ENCODE assay signal across 8 cellular contexts in the genomic region with DNA sequence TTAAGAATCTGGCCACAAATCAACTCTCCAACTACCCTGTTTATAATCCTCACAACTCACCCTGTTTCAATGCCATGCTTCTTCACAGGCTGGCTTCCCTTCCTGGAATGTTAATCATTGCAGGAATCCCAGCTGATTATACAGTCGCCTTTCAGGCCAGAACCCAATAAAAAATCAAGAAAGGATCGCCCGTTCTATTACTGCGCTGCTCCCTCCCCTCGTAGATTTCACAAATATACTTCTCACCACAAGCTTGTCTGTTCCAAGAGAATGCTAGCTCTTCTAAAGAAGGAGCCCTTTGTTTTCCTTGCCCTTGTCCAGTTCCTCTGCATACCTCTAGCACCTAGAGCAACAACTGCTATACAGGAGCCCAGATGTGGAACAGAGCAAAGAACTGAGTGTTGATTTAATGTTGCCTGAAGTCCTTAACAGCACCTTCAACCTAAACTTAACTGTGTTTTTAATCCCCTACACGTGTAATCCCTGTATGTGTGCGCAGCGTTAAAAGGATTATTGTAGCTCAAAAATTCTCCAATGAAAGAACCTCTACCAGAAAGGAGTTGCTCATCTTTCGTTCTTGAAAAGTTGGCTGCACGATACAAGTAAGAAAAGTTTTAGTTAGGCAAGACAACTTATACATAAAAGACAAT. TPM values are rescaled to one million over a fixed set of nuclear protein-coding genes. Genes with fewer than 3 reads are reported as not detected.
DNase-seq lines count a peak whose midpoint lies in the region; ATAC-seq and TF ChIP-seq lines count a peak whose summit lies in the region.

No MANE protein-coding gene starts in this region.

- H3K9me3 Mint-ChIP-seq in neural crest cell: peaks cover 7% of the 10 kb centered on the region

- peak; percentile 61 for DNase-seq in NCI-H69 (lab: John Stamatoyannopoulos, UW)
- DNase-seq in neural crest cell (ENCODE audit: low read depth, low spot score): peak; percentile 3
- DNase-seq in amniotic stem cell (lab: John Stamatoyannopoulos, UW): no peak

- no peak for TF ChIP-seq POLR2A in GM18505 (IDR thresholded peaks at IDR 0.05; ENCODE audit: borderline replicate concordance, extremely low read depth, insufficient read depth, insufficient read length)

- peaks cover 7% of the 10 kb centered on the region for H3K36me3 Mint-ChIP-seq in neural crest cell (ENCODE audit: low read depth)

- H3K4me3 Mint-ChIP-seq in neural crest cell: no peak overlapping the region

- no peaks in the 10 kb centered on the region for H3K4me1 Mint-ChIP-seq in neural crest cell

- peak; percentile 1 for ATAC-seq in GM21529 (IDR thresholded peaks at IDR 0.05; ENCODE audit: unreplicated experiment)
- peak; percentile 7 for ATAC-seq in esophagus mucosa
- ATAC-seq in GM18505 (IDR thresholded peaks at IDR 0.05; ENCODE audit: unreplicated experiment): no peak
- no peak for ATAC-seq in GM19351 (IDR thresholded peaks at IDR 0.05; ENCODE audit: unreplicated experiment)
- no peak for ATAC-seq in HG02759 (IDR thresholded peaks at IDR 0.05; ENCODE audit: unreplicated experiment)

- no peak for TF ChIP-seq CTCF in neural crest cell (conservative IDR thresholded peaks at IDR 0.05)

- no peak overlapping the region for H3K27ac Mint-ChIP-seq in neural crest cell (ENCODE audit: unreplicated experiment)

- H3K27me3 Mint-ChIP-seq in neural crest cell (ENCODE audit: low read depth): no peaks in the 10 kb centered on the region

RNA-seq across cellular contexts. Expression of a gene that starts 1.0 kb away (rescaled TPM):
- total RNA-seq in esophagus mucosa (32.8 TPM), neural crest cell (59.2 and 59.9 TPM in 2 replicates)

Comparison
In these comparisons a context has a peak if more than half of its experiments do, and no peak if none do; other contexts are left out.
1. ATAC-seq: peak in GM21529 (single experiment) and esophagus mucosa (single experiment); none in GM18505 (single experiment), GM19351 (single experiment) and HG02759 (single experiment).